In genomic region chrX:102129473-102129872, GRCh38 we compare ENCODE assay signal across 12 cellular contexts. TPM values are rescaled to one million over a fixed set of nuclear protein-coding genes. Genes with fewer than 3 reads are reported as not detected.
DNase-seq lines count a peak whose midpoint lies in the region; ATAC-seq, FAIRE-seq and TF ChIP-seq lines count a peak whose summit lies in the region.
"Had no signal": no experiment of that assay in that cellular context is flagged by ENCODE, and none has a peak within 500 bp of the region (broad histone marks: within the 10 kb centered on the region; RNA-seq: fewer than 3 reads in every experiment).

No MANE protein-coding gene starts in this region.

- TF ChIP-seq CTCF in BJ (IDR thresholded peaks at IDR 0.05; ENCODE audit: insufficient read depth, low read depth, low read length) (peak; percentile 22; the same call in 1 of the 2 replicates), VCaP (conservative IDR thresholded peaks at IDR 0.05) (peak; percentile 49), kidney (IDR thresholded peaks at IDR 0.05; ENCODE audit: borderline replicate concordance, extremely low read depth, insufficient read depth) (peak; percentile 26)

- no peaks in the 10 kb centered on the region for H3K36me3 ChIP-seq in BJ (ENCODE audit: control insufficient read depth, insufficient read depth, low read length)
- H3K36me3 ChIP-seq in GM23248 (ENCODE audit: low read depth) = no peaks in the 10 kb centered on the region
- H3K36me3 ChIP-seq in kidney (ENCODE audit: control insufficient read depth in 1 of 2, insufficient read depth in 2 of 2, low read length in 2 of 2) = no peaks in the 10 kb centered on the region

- CTCF ChIA-PET in BJ (lab: Yijun Ruan, JAX) = interaction anchor here (1.0 kb wide), 1 partner anchor 15 kb away, joined by 3 read pairs; no protein-coding TSS in a partner anchor

- peak; percentile 97 for FAIRE-seq in kidney (lab: Jason Lieb, UNC)

- no peak overlapping the region for H3K9ac ChIP-seq in GM23248
- H3K9ac ChIP-seq in kidney (ENCODE audit: low read length in 2 of 2) = no peak overlapping the region

- no peaks in the 10 kb centered on the region for H3K9me3 ChIP-seq in GM23248 (ENCODE audit: low read depth)
- H3K9me3 ChIP-seq in kidney (ENCODE audit: control insufficient read depth in 1 of 2, low read length in 2 of 2) = no peaks in the 10 kb centered on the region

- no peaks in the 10 kb centered on the region for H3K27me3 ChIP-seq in BJ (ENCODE audit: control insufficient read depth, insufficient read depth, low read length)
- no peaks in the 10 kb centered on the region for H3K27me3 ChIP-seq in GM23248 (replicated peaks; ENCODE audit: insufficient read depth)

- no peaks in the 10 kb centered on the region for H4K20me1 ChIP-seq in GM23248 (ENCODE audit: insufficient read depth)

- 17 to 25% methylated on average over 1 of the region's 1 CpG for WGBS in GM23248 (ENCODE audit: low coverage in 1 of 2, low lambda C conversion rate in 2 of 2, missing lambda C conversion rate in 2 of 2), 2 experiments

- no peak overlapping the region for H3K27ac ChIP-seq in GM23248
- H3K27ac ChIP-seq in VCaP = no peak overlapping the region
- no peak overlapping the region for H3K27ac ChIP-seq in kidney (ENCODE audit: low read depth in 2 of 2, low read length in 2 of 2)

- H3K4me1 ChIP-seq in GM23248 (ENCODE audit: insufficient read depth) = no peaks in the 10 kb centered on the region
- no peaks in the 10 kb centered on the region for H3K4me1 ChIP-seq in kidney (ENCODE audit: control insufficient read depth in 1 of 2, insufficient read depth in 1 of 2, low read depth in 1 of 2, low read length in 2 of 2)

- DNase-seq in BJ (ENCODE audit: low read depth) (no peak), GM23248 (peak; percentile 24), kidney (no peak), NOMO-1 (lab: John Stamatoyannopoulos, UW; ENCODE audit: unreplicated experiment in 2 of 2) (no peak), DMS153 treated with DMSO at 0.1 percent for 48 hours (lab: John Stamatoyannopoulos, UW; ENCODE audit: unreplicated experiment) (no peak)
- DNase-seq in effector memory CD8-positive, alpha-beta T cell = no peak
- DNase-seq: activated CD8-positive, alpha-beta memory T cell treated with anti-CD3 and anti-CD28 coated beads, Interleukin-2, amount 10 ng/mL, durations not matched to agents 7 days and 5 days; NK-92 treated with Interleukin-12 subunit alpha and Interleukin-12 subunit beta, amount 100 ng/mL, for 24 hours; stimulated activated naive CD4-positive, alpha-beta T cell had no signal

- no peaks in the 10 kb centered on the region for H3F3A ChIP-seq in GM23248 (ENCODE audit: insufficient read depth)

- H3K36me3 Mint-ChIP-seq in effector memory CD8-positive, alpha-beta T cell (ENCODE audit: insufficient read depth) = peaks cover 4% of the 10 kb centered on the region
- H3K36me3 Mint-ChIP-seq: activated CD8-positive, alpha-beta memory T cell treated with anti-CD3 and anti-CD28 coated beads, Interleukin-2, amount 10 ng/mL, durations not matched to agents 7 days and 5 days had no signal

- intact Hi-C loops in kidney (cut with DNase I) = no loop called here

- H3K4me3 Mint-ChIP-seq in effector memory CD8-positive, alpha-beta T cell = no peak overlapping the region
- H3K4me3 Mint-ChIP-seq: activated CD8-positive, alpha-beta memory T cell treated with anti-CD3 and anti-CD28 coated beads, Interleukin-2, amount 10 ng/mL, durations not matched to agents 7 days and 5 days had no signal

- POLR2A ChIA-PET in BJ (lab: Charles Lee) = no interaction called here

- no peak overlapping the region for H3K27ac Mint-ChIP-seq in effector memory CD8-positive, alpha-beta T cell
- H3K27ac Mint-ChIP-seq: activated CD8-positive, alpha-beta memory T cell treated with anti-CD3 and anti-CD28 coated beads, Interleukin-2, amount 10 ng/mL, durations not matched to agents 7 days and 5 days had no signal

- H3K4me2 ChIP-seq in GM23248 (ENCODE audit: unreplicated experiment) = no peak overlapping the region

- H2AFZ ChIP-seq in GM23248 = no peak overlapping the region

- H3K4me3 ChIP-seq in BJ (ENCODE audit: low read depth, low read length) (no peak overlapping the region), GM23248 (no peak overlapping the region), kidney (ENCODE audit: low read length in 2 of 2) (no peak overlapping the region)

- ATAC-seq in effector memory CD8-positive, alpha-beta T cell (replicated peaks) = no peak
- ATAC-seq in HG03520 (IDR thresholded peaks at IDR 0.05; ENCODE audit: unreplicated experiment) = no peak
- ATAC-seq: activated CD8-positive, alpha-beta memory T cell treated with anti-CD3 and anti-CD28 coated beads, Interleukin-2, amount 10 ng/mL, durations not matched to agents 7 days and 5 days had no signal

- H3K9me3 Mint-ChIP-seq in effector memory CD8-positive, alpha-beta T cell = no peaks in the 10 kb centered on the region

- peaks cover 31 to 43% of the 10 kb centered on the region in 2 donors for H3K27me3 Mint-ChIP-seq in effector memory CD8-positive, alpha-beta T cell

- H3K79me2 ChIP-seq in GM23248 (ENCODE audit: insufficient read depth) = no peaks in the 10 kb centered on the region

- no peaks in the 10 kb centered on the region for H3K9me2 ChIP-seq in GM23248 (ENCODE audit: insufficient read depth)

- in situ Hi-C loops in GM23248 (cut with MboI) = no loop called here

- H3K4me1 Mint-ChIP-seq in effector memory CD8-positive, alpha-beta T cell (ENCODE audit: low read depth in 2 of 2) = peaks cover 5 to 10% of the 10 kb centered on the region in 2 donors

RNA-seq across cellular contexts. Expression of gene TCEAL2, which starts 4.0 kb away (rescaled TPM):
- polyA plus RNA-seq in BJ (2011; rRNA removed) = not detected in 2 replicates
- not detected in 2 replicates for polyA minus RNA-seq in BJ (2011; rRNA and poly(A)+ RNA removed)
- not detected in 2 replicates for total RNA-seq in GM23248 (2014; rRNA removed; shearing (Covaris generic))
- polyA plus RNA-seq in GM23248 (2016; fragmentation: Nextera tagmentation; extraction: Ambion mirVana) = not detected in 2 replicates
- 2.6 TPM for total RNA-seq in kidney
- 47.2 TPM for polyA plus RNA-seq in kidney (ENCODE audit: insufficient read depth, low read depth, low replicate concordance)
- total RNA-seq: activated CD8-positive, alpha-beta memory T cell treated with anti-CD3 and anti-CD28 coated beads, Interleukin-2, amount 10 ng/mL, durations not matched to agents 7 days and 5 days had no signal

RNA-seq across cellular contexts. Expression of gene TCEAL6, which starts 12.8 kb away (rescaled TPM):
- polyA plus RNA-seq in BJ (2011; rRNA removed) = not detected in 2 replicates
- polyA minus RNA-seq in BJ (2011; rRNA and poly(A)+ RNA removed) = not detected in 2 replicates
- not detected in 2 replicates for total RNA-seq in GM23248 (2014; rRNA removed; shearing (Covaris generic))
- not detected in 2 replicates for polyA plus RNA-seq in GM23248 (2016; fragmentation: Nextera tagmentation; extraction: Ambion mirVana)
- not detected for total RNA-seq in kidney
- 1.1 TPM for polyA plus RNA-seq in kidney (ENCODE audit: insufficient read depth, low read depth, low replicate concordance)
- total RNA-seq: activated CD8-positive, alpha-beta memory T cell treated with anti-CD3 and anti-CD28 coated beads, Interleukin-2, amount 10 ng/mL, durations not matched to agents 7 days and 5 days; pulmonary artery endothelial cell had no signal

RNA-seq across cellular contexts. Expression of gene BEX5, which starts 26.3 kb away (rescaled TPM):
- polyA plus RNA-seq in BJ (2011; rRNA removed) (not detected in 2 replicates), GM23248 (2016; fragmentation: Nextera tagmentation; extraction: Ambion mirVana) (not detected in 2 replicates), kidney (ENCODE audit: insufficient read depth, low read depth, low replicate concordance) (42.4 TPM)
- polyA minus RNA-seq in BJ (2011; rRNA and poly(A)+ RNA removed) = not detected in 2 replicates
- total RNA-seq in GM23248 (2014; rRNA removed; shearing (Covaris generic)) = not detected in 2 replicates
- 9.5 TPM for total RNA-seq in kidney

Comparison
In these comparisons a context has a peak if more than half of its experiments do, and no peak if none do; other contexts are left out.
1. RNA of gene TCEAL2, which starts 4.0 kb away (polyA plus RNA-seq): 47.2 TPM in kidney (single experiment); not detected in BJ and not detected in GM23248; every median in the first group is over 10 times any median in the second.
2. RNA of gene BEX5, which starts 26.3 kb away (polyA plus RNA-seq): 42.4 TPM in kidney (single experiment); not detected in BJ and not detected in GM23248; every median in the first group is over 10 times any median in the second.
3. Peak in every context shown above with its lines, with median percentiles within 50 percentile points of each other: CTCF ChIP-seq.